14 cellular contexts compared by ENCODE assay signal in the genomic region with DNA sequence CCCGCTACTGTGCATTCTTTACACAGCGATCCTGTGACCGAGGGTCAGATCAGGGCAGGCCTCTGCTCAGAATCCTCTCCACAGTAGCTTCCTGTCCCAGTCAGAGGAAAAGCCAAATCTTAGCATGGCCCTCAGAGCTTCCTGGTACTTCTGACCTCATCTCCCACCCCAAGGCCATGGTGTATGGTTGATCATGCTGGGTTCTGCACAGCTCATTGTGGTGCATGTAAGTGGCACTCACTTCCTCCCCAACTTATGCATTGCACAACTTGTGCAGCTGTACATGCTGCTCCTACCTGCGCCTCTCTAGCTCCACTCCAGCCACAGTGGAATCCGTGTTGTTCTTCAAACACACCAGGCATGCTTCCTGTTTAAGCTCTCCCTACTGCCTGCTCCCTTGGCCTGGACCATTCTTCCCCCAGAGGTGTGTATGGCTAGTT. TPM values are rescaled to one million over a fixed set of nuclear protein-coding genes. Genes with fewer than 3 reads are reported as not detected.
A peak's percentile ranks its signal among the peaks of the same experiment; 100 is the strongest.
DNase-seq lines count a peak whose midpoint lies in the region; ATAC-seq and TF ChIP-seq lines count a peak whose summit lies in the region.
"Had no signal": no experiment of that assay in that cellular context is flagged by ENCODE, and none has a peak within 500 bp of the region (broad histone marks: within the 10 kb centered on the region; RNA-seq: fewer than 3 reads in every experiment).

No MANE protein-coding gene starts in this region.

- POLR2A ChIA-PET in activated CD4-positive, alpha-beta memory T cell treated with anti-CD3 and anti-CD28 coated beads for 36 hours (lab: Charles Lee) = interaction anchor here (0.9 to 1.1 kb wide), 3 partner anchors 11 to 22 kb away, joined by 3 to 4 read pairs (median 3); no protein-coding TSS in a partner anchor

- peaks cover 9% of the 10 kb centered on the region for H3K4me1 ChIP-seq in BLaER1

- peaks cover 100% of the 10 kb centered on the region for H4K20me1 ChIP-seq in BLaER1

- peaks cover 82% of the 10 kb centered on the region for H3K4me1 Mint-ChIP-seq in activated CD4-positive, alpha-beta memory T cell treated with anti-CD3 and anti-CD28 coated beads for 36 hours (ENCODE audit: low read depth)

- intact Hi-C loops in activated CD4-positive, alpha-beta memory T cell treated with anti-CD3 and anti-CD28 coated beads for 36 hours (cut with micrococcal nuclease) = loop anchor here (2.0 kb wide), 1 partner anchor 19 kb away; no protein-coding TSS in a partner anchor

- H3K36me3 Mint-ChIP-seq in activated CD4-positive, alpha-beta memory T cell treated with anti-CD3 and anti-CD28 coated beads for 36 hours = no peaks in the 10 kb centered on the region
- H3K36me3 Mint-ChIP-seq: brain had no signal

- H3K27ac ChIP-seq in BLaER1 = no peak overlapping the region
- H3K27ac ChIP-seq: transverse colon, WERI-Rb-1 had no signal

- H3K9me3 Mint-ChIP-seq in activated CD4-positive, alpha-beta memory T cell treated with anti-CD3 and anti-CD28 coated beads for 36 hours = no peaks in the 10 kb centered on the region
- H3K9me3 Mint-ChIP-seq: brain had no signal

- peak overlapping the region; percentile 26; the same call in 1 of the 2 replicates for H3K4me2 ChIP-seq in BLaER1

- no peak overlapping the region for H3K4me3 Mint-ChIP-seq in activated CD4-positive, alpha-beta memory T cell treated with anti-CD3 and anti-CD28 coated beads for 36 hours
- H3K4me3 Mint-ChIP-seq: brain had no signal

- CTCF ChIA-PET in activated CD4-positive, alpha-beta memory T cell treated with anti-CD3 and anti-CD28 coated beads for 36 hours (lab: Charles Lee) = interaction anchor here (1.1 to 2.5 kb wide), 2 partner anchors 37 to 88 kb away, joined by 4 to 12 read pairs; no protein-coding TSS in a partner anchor

- H3K36me3 ChIP-seq in BLaER1 = peaks cover 8% of the 10 kb centered on the region; the same call in 1 of the 2 replicates
- H3K36me3 ChIP-seq: transverse colon, WERI-Rb-1 had no signal

- H3K27me3 ChIP-seq in BLaER1 = no peaks in the 10 kb centered on the region
- H3K27me3 ChIP-seq: transverse colon had no signal

- H3K9me3 ChIP-seq in BLaER1 = peaks cover 4% of the 10 kb centered on the region; the same call in 1 of the 2 replicates
- H3K9me3 ChIP-seq: transverse colon had no signal

- TF ChIP-seq CTCF in GM12865 (IDR thresholded peaks at IDR 0.05; ENCODE audit: insufficient read depth, low read depth, low read length, missing control alignments) = no peak

- H3K27me3 Mint-ChIP-seq in activated CD4-positive, alpha-beta memory T cell treated with anti-CD3 and anti-CD28 coated beads for 36 hours = no peaks in the 10 kb centered on the region

- ATAC-seq in HG03135 (IDR thresholded peaks at IDR 0.05; ENCODE audit: unreplicated experiment) = no peak

- no peak overlapping the region for H3K9ac ChIP-seq in BLaER1

- DNase-seq in GM12865 (ENCODE audit: low read depth) = peak; percentile 24
- DNase-seq in activated CD4-positive, alpha-beta memory T cell treated with anti-CD3 and anti-CD28 coated beads for 36 hours = peak; percentile 70
- DNase-seq in islet precursor cell = peak; percentile 35
- no peak for DNase-seq in LoVo (ENCODE audit: low spot score)
- DNase-seq in HUDEP-2 (lab: John Stamatoyannopoulos, UW; ENCODE audit: unreplicated experiment in 76 of 76) = no peak
- DNase-seq in GM19238 (ENCODE audit: insufficient read length, low spot score) = no peak
- DNase-seq: Calu3; GOT3; stimulated activated CD4-positive, alpha-beta T cell treated with anti-CD3 and anti-CD28 coated beads, Interleukin-2, amount 100 ng/mL, for 48 hours; transverse colon; WERI-Rb-1 had no signal

- H3K27ac Mint-ChIP-seq in activated CD4-positive, alpha-beta memory T cell treated with anti-CD3 and anti-CD28 coated beads for 36 hours = peak overlapping the region; percentile 55
- H3K27ac Mint-ChIP-seq: brain had no signal

- H3K4me3 ChIP-seq in BLaER1 (no peak overlapping the region), GM12865 (ENCODE audit: low read depth, low read length) (no peak overlapping the region)
- H3K4me3 ChIP-seq: transverse colon had no signal

RNA-seq across cellular contexts. Expression of a gene that starts 20.3 kb away (rescaled TPM):
- total RNA-seq in activated CD4-positive, alpha-beta memory T cell treated with anti-CD3 and anti-CD28 coated beads for 36 hours = 10 to 100 TPM; 20.2 to 24.8 TPM

Comparison
In these comparisons a context has a peak if more than half of its experiments do, and no peak if none do; other contexts are left out.
1. DNase-seq: peak in GM12865 (single experiment), activated CD4-positive, alpha-beta memory T cell treated with anti-CD3 and anti-CD28 coated beads for 36 hours (single experiment) and islet precursor cell (single experiment); none in LoVo (single experiment), HUDEP-2 (0 of 76) and GM19238 (single experiment).